ENCODE assay signal across 27 cellular contexts in genomic region chr15:92316586-92317295, GRCh38.
"Had no signal": no experiment of that assay in that cellular context is flagged by ENCODE, and none has a peak within 500 bp of the region (broad histone marks: within the 10 kb centered on the region; RNA-seq: fewer than 3 reads in every experiment).

No MANE protein-coding gene starts in this region.

- H3K27ac ChIP-seq: ascending aorta, body of pancreas, Peyer's patch had no signal

- H3K4me3 Mint-ChIP-seq: activated CD8-positive, alpha-beta memory T cell treated with anti-CD3 and anti-CD28 coated beads, Interleukin-2, amount 10 ng/mL, durations not matched to agents 7 days and 5 days; activated naive CD4-positive, alpha-beta T cell treated with anti-CD3 and anti-CD28 coated beads, Interleukin-2, amount 50 U/mL, for 24 hours; activated T-cell treated with anti-CD3 and anti-CD28 coated beads, Interleukin-2, amount 50 U/mL, for 24 hours; activated T-helper 1 cell treated with anti-CD3 and anti-CD28 coated beads, Interleukin-12 subunit alpha, Interleukin-12 subunit beta, Interleukin-2, Interleukin-4 antibody, amounts not matched to agents 30 ng/mL and 10 ng/mL and 1 ng/mL, durations not matched to agents 14 hours and 24 hours and 36 hours had no signal

- H3K27ac Mint-ChIP-seq: activated CD8-positive, alpha-beta memory T cell treated with anti-CD3 and anti-CD28 coated beads, Interleukin-2, amount 10 ng/mL, durations not matched to agents 7 days and 5 days; activated naive CD4-positive, alpha-beta T cell treated with anti-CD3 and anti-CD28 coated beads, Interleukin-2, amount 50 U/mL, for 24 hours; activated T-cell treated with anti-CD3 and anti-CD28 coated beads, Interleukin-2, amount 50 U/mL, for 24 hours; activated T-helper 1 cell treated with anti-CD3 and anti-CD28 coated beads, Interleukin-12 subunit alpha, Interleukin-12 subunit beta, Interleukin-2, Interleukin-4 antibody, amounts not matched to agents 30 ng/mL and 10 ng/mL and 1 ng/mL, durations not matched to agents 14 hours and 24 hours and 36 hours had no signal

- H3K4me3 ChIP-seq: ascending aorta, body of pancreas, Peyer's patch had no signal

- H3K9me3 ChIP-seq: ascending aorta, body of pancreas, Peyer's patch had no signal

- H3K4me1 Mint-ChIP-seq: activated CD8-positive, alpha-beta memory T cell treated with anti-CD3 and anti-CD28 coated beads, Interleukin-2, amount 10 ng/mL, durations not matched to agents 7 days and 5 days; activated naive CD4-positive, alpha-beta T cell treated with anti-CD3 and anti-CD28 coated beads, Interleukin-2, amount 50 U/mL, for 24 hours had no signal

- H3K4me1 ChIP-seq: ascending aorta, body of pancreas, Peyer's patch had no signal

- H3K36me3 ChIP-seq: ascending aorta, Peyer's patch had no signal

- DNase-seq: activated CD4-positive, alpha-beta T cell treated with anti-CD3 and anti-CD28 coated beads for 48 hours; activated CD4-positive, alpha-beta T cell treated with anti-CD3 and anti-CD28 coated beads, Interleukin-2, amount 50 U/mL, for 4 hours; activated CD4-positive, CD25-positive, alpha-beta regulatory T cell treated with anti-CD3 and anti-CD28 coated beads, Interleukin-2, amount 50 U/mL, for 72 hours; activated CD8-positive, alpha-beta memory T cell treated with anti-CD3 and anti-CD28 coated beads, Interleukin-2, amount 10 ng/mL, durations not matched to agents 7 days and 5 days; activated effector memory CD4-positive, alpha-beta T cell treated with Interleukin-2 at 50 U/mL for 16 hours; activated naive CD4-positive, alpha-beta T cell; activated T-cell treated with anti-CD3 and anti-CD28 coated beads, Interleukin-2, amount 50 U/mL, for 24 hours; body of pancreas; central memory CD4-positive, alpha-beta T cell; IMR-90; Kasumi-1; KBM-7; NCI-H1048; NCI-H146; NCI-H1930; NCI-H2171; NCI-H226; NCI-H526; NCI-H774; NK-92 treated with Interleukin-12 subunit alpha and Interleukin-12 subunit beta, amount 100 ng/mL, for 24 hours; OCI-M1; Peyer's patch; SHP77; T-helper 2 cell had no signal

- H3K9me3 Mint-ChIP-seq: activated T-helper 1 cell treated with anti-CD3 and anti-CD28 coated beads, Interleukin-12 subunit alpha, Interleukin-12 subunit beta, Interleukin-2, Interleukin-4 antibody, amounts not matched to agents 30 ng/mL and 10 ng/mL and 1 ng/mL, durations not matched to agents 14 hours and 24 hours and 36 hours had no signal

- H3K27me3 ChIP-seq: ascending aorta, Peyer's patch had no signal

- ATAC-seq: activated CD8-positive, alpha-beta memory T cell treated with anti-CD3 and anti-CD28 coated beads, Interleukin-2, amount 10 ng/mL, durations not matched to agents 7 days and 5 days; body of pancreas had no signal

- H3K36me3 Mint-ChIP-seq: activated CD8-positive, alpha-beta memory T cell treated with anti-CD3 and anti-CD28 coated beads, Interleukin-2, amount 10 ng/mL, durations not matched to agents 7 days and 5 days; activated naive CD4-positive, alpha-beta T cell treated with anti-CD3 and anti-CD28 coated beads, Interleukin-2, amount 50 U/mL, for 24 hours had no signal
